ENCODE assay signal across 1 cellular context in genomic region chr15:43330780-43331086, GRCh38.
A peak's percentile ranks its signal among the peaks of the same experiment; 100 is the strongest.
TF ChIP-seq lines count a peak whose summit lies in the region.

No MANE protein-coding gene starts in this region.

TF ChIP-seq in H1, 55 proteins besides CTCF, POLR2A, EP300 and RAD21:
- TF ChIP-seq ATF3 (IDR thresholded peaks at IDR 0.05; ENCODE audit: insufficient read depth, low read depth, low read length) = no peak
- peak in 1 of 2 experiments; percentile 6; a peak in 1 of 4 replicates for TF ChIP-seq SIN3A (conservative IDR thresholded peaks at IDR 0.05 in 1 of 2, IDR thresholded peaks at IDR 0.05 in 1 of 2; ENCODE audit: low read depth in 1 of 2, low read length in 2 of 2)
- TF ChIP-seq EZH2 (IDR thresholded peaks at IDR 0.05; ENCODE audit: low read depth, low read length, severe bottlenecking) = no peak
- TF ChIP-seq CHD2 (IDR thresholded peaks at IDR 0.05; ENCODE audit: low read length) = 0 out of 2 replicates have a peak, but pooled peaks have one; percentile 9
- peak; percentile 53 for TF ChIP-seq KDM4A (IDR thresholded peaks at IDR 0.05; ENCODE audit: low read depth, low read length, severe bottlenecking)
- no peak for TF ChIP-seq CBX5 (IDR thresholded peaks at IDR 0.05; ENCODE audit: low read depth, low read length)
